In genomic region chr1:43405876-43406234, GRCh38 we compare ENCODE assay signal across 20 cellular contexts. TPM values are rescaled to one million over a fixed set of nuclear protein-coding genes. Genes with fewer than 3 reads are reported as not detected.
"Had no signal": no experiment of that assay in that cellular context is flagged by ENCODE, and none has a peak within 500 bp of the region (broad histone marks: within the 10 kb centered on the region; RNA-seq: fewer than 3 reads in every experiment).

No MANE protein-coding gene starts in this region.

- H3K36me3 ChIP-seq: uterus had no signal

- H3K27ac ChIP-seq: epithelial cell of prostate, esophagus muscularis mucosa, gastrocnemius medialis, parathyroid adenoma, psoas muscle, sigmoid colon, skin epidermis, suprapubic skin, thyroid gland, upper lobe of left lung, uterus had no signal

- H3K9ac ChIP-seq: parathyroid adenoma had no signal

- DNase-seq: effector memory CD8-positive, alpha-beta T cell; gastrocnemius medialis; islet precursor cell; left ventricle myocardium superior; naive thymus-derived CD4-positive, alpha-beta T cell; nephron progenitor cell; psoas muscle; retina; sigmoid colon; stimulated activated CD4-positive, alpha-beta T cell treated with anti-CD3 and anti-CD28 coated beads, Interleukin-12 subunit alpha, Interleukin-12 subunit beta, amount 100 ng/mL, for 4 hours; stimulated activated naive CD4-positive, alpha-beta T cell; thyroid gland; upper lobe of left lung; uterus had no signal

- ATAC-seq: effector memory CD8-positive, alpha-beta T cell; gastrocnemius medialis; naive thymus-derived CD4-positive, alpha-beta T cell; psoas muscle had no signal

- H3K4me1 ChIP-seq: gastrocnemius medialis, psoas muscle, sigmoid colon, suprapubic skin, uterus had no signal

- H3K9me3 ChIP-seq: esophagus muscularis mucosa, gastrocnemius medialis, psoas muscle, sigmoid colon, suprapubic skin, thyroid gland, upper lobe of left lung, uterus had no signal

- H3K4me3 ChIP-seq: esophagus muscularis mucosa, gastrocnemius medialis, lung, psoas muscle, sigmoid colon, skin epidermis, suprapubic skin, thyroid gland, upper lobe of left lung, uterus had no signal

RNA-seq across cellular contexts. Expression of gene CDC20, which starts 47.1 kb away (rescaled TPM):
- polyA plus RNA-seq: naive thymus-derived CD4-positive, alpha-beta T cell had no signal
